ENCODE assay signal across 23 cellular contexts in genomic region chr20:43571771-43572170, GRCh38. TPM values are rescaled to one million over a fixed set of nuclear protein-coding genes. Genes with fewer than 3 reads are reported as not detected.
"Had no signal": no experiment of that assay in that cellular context is flagged by ENCODE, and none has a peak within 500 bp of the region (broad histone marks: within the 10 kb centered on the region; RNA-seq: fewer than 3 reads in every experiment).

No MANE protein-coding gene starts in this region.

- H3K4me3 ChIP-seq: esophagus muscularis mucosa, gastrocnemius medialis, heart right ventricle, lung, smooth muscle cell, tibial artery, upper lobe of left lung, uterus had no signal

- DNase-seq: effector memory CD8-positive, alpha-beta T cell; gastrocnemius medialis; heart right ventricle; hypothalamus; left cardiac atrium; left ventricle myocardium superior; mesenchymal stem cell; midbrain; naive B cell; stimulated activated CD4-positive, alpha-beta T cell treated with anti-CD3 and anti-CD28 coated beads, Interleukin-4, amount 100 ng/mL, for 1 hour; stimulated activated CD8-positive, alpha-beta memory T cell treated with anti-CD3 and anti-CD28 coated beads, Interleukin-4, amount 100 ng/mL, for 48 hours; tibial artery; upper lobe of left lung; uterus had no signal

- H3K27ac ChIP-seq: epithelial cell of prostate, esophagus muscularis mucosa, gastrocnemius medialis, heart right ventricle, neutrophil, tibial artery, upper lobe of left lung, uterus had no signal

- H3K9me3 ChIP-seq: esophagus muscularis mucosa, gastrocnemius medialis, heart right ventricle, neutrophil, tibial artery, upper lobe of left lung, uterus had no signal

- H3K27me3 ChIP-seq: esophagus muscularis mucosa, gastrocnemius medialis, heart right ventricle, neutrophil, tibial artery, upper lobe of left lung, uterus had no signal

- ATAC-seq: effector memory CD8-positive, alpha-beta T cell; gastrocnemius medialis; heart right ventricle; left cardiac atrium; left ventricle myocardium superior; stimulated activated memory B cell treated with anti-CD40 and anti-IgM and Interleukin-4, amounts not matched to agents 10 μg/mL and 1 μg/mL and 100 μg/mL, for 72 hours had no signal

- H3K4me2 ChIP-seq: smooth muscle cell had no signal

- H3K4me1 ChIP-seq: esophagus muscularis mucosa, gastrocnemius medialis, heart right ventricle, tibial artery, upper lobe of left lung, uterus had no signal

- H3K36me3 ChIP-seq: esophagus muscularis mucosa, gastrocnemius medialis, heart right ventricle, neutrophil, upper lobe of left lung, uterus had no signal

- FAIRE-seq: colon, keratinocyte had no signal

RNA-seq across cellular contexts. Expression of gene SGK2, which starts 12.9 kb away (rescaled TPM):
- total RNA-seq: pulmonary artery endothelial cell had no signal
